8 cellular contexts compared by ENCODE assay signal in genomic region chr7:150778738-150779301, GRCh38. TPM values are rescaled to one million over a fixed set of nuclear protein-coding genes. Genes with fewer than 3 reads are reported as not detected.
DNase-seq lines count a peak whose midpoint lies in the region; ATAC-seq and TF ChIP-seq lines count a peak whose summit lies in the region.

No MANE protein-coding gene starts in this region.

- H3K4me3 ChIP-seq in DND-41 (ENCODE audit: low read depth in 1 of 2, low read length in 2 of 2): no peak overlapping the region
- H3K4me3 ChIP-seq in PC-3 (ENCODE audit: low read length): no peak overlapping the region
- H3K4me3 ChIP-seq in fibroblast of lung (replicated peaks in 1 of 4; ENCODE audit: control extremely low read depth in 1 of 4, insufficient read depth in 1 of 4, low read depth in 3 of 4, low read length in 4 of 4): no peak overlapping the region
- H3K4me3 ChIP-seq in neural progenitor cell: no peak overlapping the region

- H3K27me3 ChIP-seq in DND-41 (ENCODE audit: insufficient read depth, low read length, poor library complexity): peaks cover 5% of the 10 kb centered on the region
- peaks cover 44% of the 10 kb centered on the region for H3K27me3 ChIP-seq in PC-3 (ENCODE audit: low read length)
- H3K27me3 ChIP-seq in fibroblast of lung (ENCODE audit: control insufficient read depth, insufficient read depth, low read length): no peaks in the 10 kb centered on the region
- H3K27me3 ChIP-seq in neural progenitor cell: peaks cover 28% of the 10 kb centered on the region

- ATAC-seq in DND-41 (ENCODE audit: insufficient read depth, low read depth) (peak; percentile 94), PC-3 (peak; percentile 96), GM19351 (IDR thresholded peaks at IDR 0.05; ENCODE audit: unreplicated experiment) (no peak)
- ATAC-seq in activated T-cell treated with anti-CD3 and anti-CD28 coated beads, Interleukin-2, amount 50 U/mL, for 4 hours: peak; percentile 51 to 59

- H3K9ac ChIP-seq in DND-41 (ENCODE audit: low read depth, low read length) (no peak overlapping the region), PC-3 (ENCODE audit: low read length) (no peak overlapping the region), fibroblast of lung (ENCODE audit: insufficient read depth, low read length) (no peak overlapping the region), neural progenitor cell (no peak overlapping the region)

- H3K4me1 ChIP-seq in DND-41 (ENCODE audit: insufficient read depth, low read length) (no peaks in the 10 kb centered on the region), PC-3 (ENCODE audit: insufficient read depth, low read length) (no peaks in the 10 kb centered on the region), fibroblast of lung (ENCODE audit: control insufficient read depth, extremely low read depth, insufficient read depth, low read length) (no peaks in the 10 kb centered on the region), neural progenitor cell (no peaks in the 10 kb centered on the region)

- H3K4me1 Mint-ChIP-seq in activated T-cell treated with anti-CD3 and anti-CD28 coated beads, Interleukin-2, amount 50 U/mL, for 4 hours (ENCODE audit: low read depth): no peaks in the 10 kb centered on the region
- H3K4me1 Mint-ChIP-seq in neural progenitor cell: no peaks in the 10 kb centered on the region

- no peaks in the 10 kb centered on the region for H3F3A ChIP-seq in PC-3 (ENCODE audit: low read length, unreplicated experiment)
- H3F3A ChIP-seq in neural progenitor cell (ENCODE audit: low read depth): no peaks in the 10 kb centered on the region

- H3K27ac ChIP-seq in DND-41 (ENCODE audit: low read length) (no peak overlapping the region), PC-3 (ENCODE audit: low read length) (no peak overlapping the region), fibroblast of lung (ENCODE audit: insufficient read depth, low read length) (no peak overlapping the region), neural progenitor cell (no peak overlapping the region)

- in situ Hi-C loops in KBM-7 (cut with MboI; ENCODE audit: low pct_unique_long_range_greater_than_20kb, low sequenced_read_pairs): no loop called here

- no peak overlapping the region for H3K27ac Mint-ChIP-seq in neural progenitor cell

- H3K9me3 ChIP-seq in DND-41 (ENCODE audit: insufficient read depth, low read length, severe bottlenecking) (no peaks in the 10 kb centered on the region), PC-3 (ENCODE audit: low read length) (no peaks in the 10 kb centered on the region), fibroblast of lung (ENCODE audit: control insufficient read depth, insufficient read depth, low read depth, low read length) (no peaks in the 10 kb centered on the region), neural progenitor cell (ENCODE audit: low read depth) (no peaks in the 10 kb centered on the region)

- no peaks in the 10 kb centered on the region for H3K27me3 Mint-ChIP-seq in activated T-cell treated with anti-CD3 and anti-CD28 coated beads, Interleukin-2, amount 50 U/mL, for 4 hours (ENCODE audit: low read depth)
- H3K27me3 Mint-ChIP-seq in neural progenitor cell (ENCODE audit: insufficient read depth, low read depth): no peaks in the 10 kb centered on the region

- peaks cover 2% of the 10 kb centered on the region for H3K36me3 Mint-ChIP-seq in activated T-cell treated with anti-CD3 and anti-CD28 coated beads, Interleukin-2, amount 50 U/mL, for 4 hours (ENCODE audit: insufficient read depth)
- H3K36me3 Mint-ChIP-seq in neural progenitor cell: no peaks in the 10 kb centered on the region

- H3K4me2 ChIP-seq in DND-41 (ENCODE audit: insufficient read depth, low read length) (no peak overlapping the region), PC-3 (ENCODE audit: low read length) (peak overlapping the region; percentile 37), fibroblast of lung (ENCODE audit: extremely low read depth, insufficient read depth, low read length) (no peak overlapping the region), neural progenitor cell (no peak overlapping the region)

- TF ChIP-seq CTCF in DND-41 (IDR thresholded peaks at IDR 0.05; ENCODE audit: borderline replicate concordance, extremely low read depth, low read length, poor library complexity, severe bottlenecking) (peak; percentile 97), PC-3 (conservative IDR thresholded peaks at IDR 0.05; ENCODE audit: low read depth, low read length) (peak; percentile 89), fibroblast of lung (conservative IDR thresholded peaks at IDR 0.05 in 1 of 2, IDR thresholded peaks at IDR 0.05 in 1 of 2; ENCODE audit: low read depth in 1 of 2, low read length in 2 of 2) (peak; percentile 90 to 96), neural progenitor cell (IDR thresholded peaks at IDR 0.05) (peak; percentile 96)

- no peaks in the 10 kb centered on the region for H4K20me1 ChIP-seq in DND-41 (ENCODE audit: insufficient read depth, low read length)
- H4K20me1 ChIP-seq in PC-3 (ENCODE audit: low read length): no peaks in the 10 kb centered on the region
- H4K20me1 ChIP-seq in fibroblast of lung (ENCODE audit: control insufficient read depth, extremely low read depth, insufficient read depth, low read length): no peaks in the 10 kb centered on the region
- H4K20me1 ChIP-seq in neural progenitor cell (ENCODE audit: low read depth): no peaks in the 10 kb centered on the region

- H3K9me2 ChIP-seq in PC-3 (replicated peaks; ENCODE audit: low read length): no peaks in the 10 kb centered on the region

- CTCF ChIA-PET in PC-3 (lab: Charles Lee): interaction anchor here (0.6 kb wide), 1 partner anchor 120 kb away, joined by 3 read pairs; no protein-coding TSS in a partner anchor

- POLR2A ChIA-PET in PC-3 (lab: Charles Lee; ENCODE audit: unreplicated experiment): no interaction called here

- intact Hi-C loops in PC-3 (cut with micrococcal nuclease): loop anchor here (1.0 to 5.0 kb wide), 3 partner anchors 98 to 332 kb away; no protein-coding TSS in a partner anchor

- H3K36me3 ChIP-seq in DND-41 (ENCODE audit: insufficient read depth, low read length): no peaks in the 10 kb centered on the region
- H3K36me3 ChIP-seq in PC-3 (ENCODE audit: low read depth, low read length): no peaks in the 10 kb centered on the region
- no peaks in the 10 kb centered on the region for H3K36me3 ChIP-seq in fibroblast of lung (ENCODE audit: control insufficient read depth, insufficient read depth, low read length)
- no peaks in the 10 kb centered on the region for H3K36me3 ChIP-seq in neural progenitor cell

- H2AFZ ChIP-seq in DND-41 (ENCODE audit: low read depth, low read length) (no peak overlapping the region), PC-3 (ENCODE audit: low read length) (no peak overlapping the region), fibroblast of lung (ENCODE audit: low read length) (no peak overlapping the region), neural progenitor cell (replicated peaks) (peak overlapping the region; percentile 65)

- no peak overlapping the region for H3K4me3 Mint-ChIP-seq in activated T-cell treated with anti-CD3 and anti-CD28 coated beads, Interleukin-2, amount 50 U/mL, for 4 hours
- H3K4me3 Mint-ChIP-seq in neural progenitor cell: no peak overlapping the region

- no TSS peak for BruUV-seq in PC-3 (replicated peaks; lab: Mats Ljungman, UMichigan)

- peaks cover 5% of the 10 kb centered on the region for H3K9me3 Mint-ChIP-seq in activated T-cell treated with anti-CD3 and anti-CD28 coated beads, Interleukin-2, amount 50 U/mL, for 4 hours
- H3K9me3 Mint-ChIP-seq in neural progenitor cell: no peaks in the 10 kb centered on the region

- no peaks in the 10 kb centered on the region for H3K79me2 ChIP-seq in DND-41 (ENCODE audit: insufficient read depth, low read length)
- no peaks in the 10 kb centered on the region for H3K79me2 ChIP-seq in PC-3 (ENCODE audit: low read length)
- H3K79me2 ChIP-seq in fibroblast of lung (ENCODE audit: control insufficient read depth, insufficient read depth, low read length): no peaks in the 10 kb centered on the region
- H3K79me2 ChIP-seq in neural progenitor cell (ENCODE audit: low read depth): no peaks in the 10 kb centered on the region

- DNase-seq in DND-41: peak; percentile 77
- DNase-seq in KBM-7: peak; percentile 79
- peak; percentile 78 for DNase-seq in PC-3
- DNase-seq in activated T-cell treated with anti-CD3 and anti-CD28 coated beads, Interleukin-2, amount 50 U/mL, for 4 hours: peak; percentile 72
- peak; percentile 44 to 64 for DNase-seq in fibroblast of lung (ENCODE audit: low read depth in 2 of 2)
- peak; percentile 88 for DNase-seq in neural progenitor cell (ENCODE audit: low spot score)
- peak; percentile 51 for DNase-seq in stromal cell of bone marrow (ENCODE audit: low read depth)

RNA-seq across cellular contexts. Expression of gene TMEM176B, which starts 21.3 kb away (rescaled TPM):
- total RNA-seq in PC-3 (2014; rRNA removed) (not detected in 2 replicates), fibroblast of lung (26.8 and 95.3 TPM in 2 replicates), neural progenitor cell (ENCODE audit: low replicate concordance) (0.54 and 1.1 TPM in 2 replicates)
- total RNA-seq in activated T-cell treated with anti-CD3 and anti-CD28 coated beads, Interleukin-2, amount 50 U/mL, for 4 hours: under 1 TPM; 0.24 to 0.58 (median 0.33) TPM
- polyA plus RNA-seq in fibroblast of lung: 0.78 and 1.1 TPM in 2 replicates
- polyA plus RNA-seq in fibroblast of lung (2012): 0.27 and 0.59 TPM in 2 replicates
- polyA minus RNA-seq in fibroblast of lung (ENCODE audit: low replicate concordance): 1.6 TPM in 1 of 2 replicates, not detected in the other

RNA-seq across cellular contexts. Expression of gene TMEM176A, which starts 21.7 kb away (rescaled TPM):
- total RNA-seq in PC-3 (2014; rRNA removed): not detected in 2 replicates
- total RNA-seq in activated T-cell treated with anti-CD3 and anti-CD28 coated beads, Interleukin-2, amount 50 U/mL, for 4 hours: under 1 TPM; 0.20 to 0.24 (median 0.22) TPM
- 14.2 and 61.1 TPM in 2 replicates for total RNA-seq in fibroblast of lung
- polyA plus RNA-seq in fibroblast of lung: 0.12 and 0.38 TPM in 2 replicates
- 0.31 and 0.56 TPM in 2 replicates for polyA plus RNA-seq in fibroblast of lung (2012)
- not detected in 2 replicates for polyA minus RNA-seq in fibroblast of lung (ENCODE audit: low replicate concordance)
- 0.62 TPM in 1 of 2 replicates, not detected in the other for total RNA-seq in neural progenitor cell (ENCODE audit: low replicate concordance)

RNA-seq across cellular contexts. Expression of gene GIMAP5, which starts 41.6 kb away (rescaled TPM):
- total RNA-seq in PC-3 (2014; rRNA removed): not detected in 2 replicates
- total RNA-seq in activated T-cell treated with anti-CD3 and anti-CD28 coated beads, Interleukin-2, amount 50 U/mL, for 4 hours: 10 to 100 TPM; 44.1 to 52.2 (median 50.2) TPM
- total RNA-seq in fibroblast of lung: not detected in 2 replicates
- polyA plus RNA-seq in fibroblast of lung: not detected in 2 replicates
- polyA plus RNA-seq in fibroblast of lung (2012): not detected in 2 replicates
- polyA minus RNA-seq in fibroblast of lung (ENCODE audit: low replicate concordance): not detected in 2 replicates
- 0.03 TPM in 1 of 2 replicates, not detected in the other for total RNA-seq in neural progenitor cell (ENCODE audit: low replicate concordance)

Comparison
In these comparisons a context has a peak if more than half of its experiments do, and no peak if none do; other contexts are left out.
1. RNA of gene TMEM176B, which starts 21.3 kb away (total RNA-seq): 26.8 to 95.3 TPM in fibroblast of lung; 0.54 to 1.1 TPM in neural progenitor cell, 0.24 to 0.58 TPM in activated T-cell treated with anti-CD3 and anti-CD28 coated beads, Interleukin-2, amount 50 U/mL, for 4 hours and not detected in PC-3; every median in the first group is over 10 times any median in the second.
2. RNA of gene GIMAP5, which starts 41.6 kb away (total RNA-seq): 44.1 to 52.2 TPM in activated T-cell treated with anti-CD3 and anti-CD28 coated beads, Interleukin-2, amount 50 U/mL, for 4 hours; not detected in PC-3, not detected in fibroblast of lung and 0.03 TPM in neural progenitor cell; every median in the first group is over 10 times any median in the second.
3. Peak in every context shown above with its lines, with median percentiles within 50 percentile points of each other: DNase-seq and CTCF ChIP-seq.